Comparison of ENCODE assay signal across 8 cellular contexts in the genomic region with DNA sequence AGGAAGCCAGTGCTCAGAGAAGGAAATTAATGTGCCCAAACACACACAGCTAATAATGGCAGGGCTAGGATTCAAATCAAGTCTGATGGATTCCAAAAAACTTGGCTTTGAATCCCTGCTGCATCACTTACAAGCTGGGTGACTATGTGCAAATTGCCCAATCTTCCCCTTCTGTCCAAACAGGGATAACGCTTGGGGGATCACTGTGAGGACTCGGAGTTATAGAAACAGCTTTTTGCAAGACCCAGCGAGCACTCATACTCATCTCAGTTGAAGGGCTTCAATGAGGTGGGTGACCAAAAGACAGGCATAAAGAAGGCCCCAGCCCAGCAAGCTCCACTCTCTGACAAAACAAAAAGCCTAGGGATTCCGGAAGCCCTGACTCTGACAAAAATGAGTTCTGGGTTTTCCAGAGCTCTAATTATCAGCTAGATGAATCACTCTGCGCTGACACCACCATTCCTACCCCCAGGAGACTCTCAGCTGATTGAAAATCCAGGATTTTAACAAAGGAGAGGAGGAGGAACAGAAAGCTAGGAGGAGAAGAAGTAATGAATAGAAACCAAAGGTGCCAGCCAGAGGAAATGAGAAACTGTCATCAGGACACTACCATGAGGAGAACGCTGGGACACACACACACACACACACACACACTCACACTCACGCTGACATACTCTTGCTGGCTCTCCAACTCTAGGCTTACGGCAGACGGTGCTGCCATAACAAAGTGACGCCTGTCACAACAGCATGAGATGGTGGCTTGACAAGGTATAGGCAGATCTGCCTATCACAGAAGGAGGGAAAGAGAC. TPM values are rescaled to one million over a fixed set of nuclear protein-coding genes. Genes with fewer than 3 reads are reported as not detected.
DNase-seq lines count a peak whose midpoint lies in the region; ATAC-seq and TF ChIP-seq lines count a peak whose summit lies in the region.

No MANE protein-coding gene starts in this region.

- ATAC-seq in T-cell (replicated peaks in 1 of 4) (no peak), omental fat pad (ENCODE audit: low FRiP score) (peak; percentile 29)

- H3K27ac ChIP-seq in esophagus muscularis mucosa (replicated peaks in 1 of 4), result peak overlapping the region; percentile 93 to 99 (median 97)

- H3K4me3 ChIP-seq in esophagus muscularis mucosa, result peak overlapping the region; percentile 79 to 99 (median 88)

- CTCF ChIA-PET in activated CD4-positive, alpha-beta T cell treated with anti-CD3 and anti-CD28 coated beads, Interleukin-2, amount 10 ng/mL, durations not matched to agents 7 days and 5 days (lab: Charles Lee), result interaction anchor here (0.6 to 4.9 kb wide), 12 partner anchors 12 to 237 kb away, joined by 3 to 55 read pairs (median 3); partner anchors contain the start of gene LSM10
- CTCF ChIA-PET in T-cell (lab: Charles Lee), result interaction anchor here in 1 of 2 donors (0.8 to 2.7 kb wide), 4 partner anchors 10 to 45 kb away, joined by 3 to 13 read pairs (median 6); partner anchors contain the start of gene LSM10
- CTCF ChIA-PET in GM10248 (lab: Yijun Ruan, JAX), result interaction anchor here (0.8 to 2.1 kb wide), 9 partner anchors 9 to 163 kb away, joined by 3 to 17 read pairs (median 4); partner anchors contain the start of gene THRAP3

- no peak for TF ChIP-seq EP300 in esophagus muscularis mucosa (IDR thresholded peaks at IDR 0.05)

- H3K36me3 Mint-ChIP-seq in activated CD4-positive, alpha-beta T cell treated with anti-CD3 and anti-CD28 coated beads, Interleukin-2, amount 10 ng/mL, durations not matched to agents 7 days and 5 days (ENCODE audit: low read depth), result peaks cover 37% of the 10 kb centered on the region
- H3K36me3 Mint-ChIP-seq in T-cell, result peaks cover 9% of the 10 kb centered on the region

- H3K36me3 ChIP-seq in esophagus muscularis mucosa, result peaks cover 6 to 28% (median 25%) of the 10 kb centered on the region in 4 donors

- intact Hi-C loops in esophagus muscularis mucosa (cut with DNase I), result loop anchor here (10.0 kb wide), 1 partner anchor 233 kb away; the partner anchor contains the start of gene MAP7D1

- no peaks in the 10 kb centered on the region for H3K27me3 Mint-ChIP-seq in activated CD4-positive, alpha-beta T cell treated with anti-CD3 and anti-CD28 coated beads, Interleukin-2, amount 10 ng/mL, durations not matched to agents 7 days and 5 days
- no peaks in the 10 kb centered on the region for H3K27me3 Mint-ChIP-seq in T-cell

- H3K9me3 ChIP-seq in esophagus muscularis mucosa, result no peaks in the 10 kb centered on the region

- peak overlapping the region; percentile 82 for H3K4me3 Mint-ChIP-seq in activated CD4-positive, alpha-beta T cell treated with anti-CD3 and anti-CD28 coated beads, Interleukin-2, amount 10 ng/mL, durations not matched to agents 7 days and 5 days
- H3K4me3 Mint-ChIP-seq in T-cell, result peak overlapping the region in 1 of 3 donors; percentile 98

- peaks cover 65% of the 10 kb centered on the region for H3K4me1 Mint-ChIP-seq in activated CD4-positive, alpha-beta T cell treated with anti-CD3 and anti-CD28 coated beads, Interleukin-2, amount 10 ng/mL, durations not matched to agents 7 days and 5 days
- H3K4me1 Mint-ChIP-seq in T-cell, result peaks cover 41 to 58% (median 44%) of the 10 kb centered on the region in 3 donors

- POLR2A ChIA-PET in activated CD4-positive, alpha-beta T cell treated with anti-CD3 and anti-CD28 coated beads, Interleukin-2, amount 10 ng/mL, durations not matched to agents 7 days and 5 days (lab: Charles Lee), result interaction anchor here (0.9 to 1.4 kb wide), 6 partner anchors 10 to 227 kb away, joined by 3 to 6 read pairs (median 4); partner anchors contain the start of genes LSM10 and THRAP3
- POLR2A ChIA-PET in T-cell (lab: Charles Lee) (interaction anchor here in 1 of 2 donors (0.6 kb wide), 1 partner anchor 290 kb away, joined by 3 read pairs; no protein-coding TSS in a partner anchor), GM10248 (lab: Yijun Ruan, JAX) (interaction anchor here (0.5 to 1.7 kb wide), 7 partner anchors 8 to 245 kb away, joined by 3 to 15 read pairs (median 8); partner anchors contain the start of genes LSM10 and MRPS15)

- TF ChIP-seq CTCF in esophagus muscularis mucosa (IDR thresholded peaks at IDR 0.05) (no peak), omental fat pad (IDR thresholded peaks at IDR 0.05) (no peak), GM10248 (IDR thresholded peaks at IDR 0.05; ENCODE audit: control extremely low read depth, extremely low read depth, low read depth, missing control alignments) (no peak)

- peaks cover 46 to 68% (median 64%) of the 10 kb centered on the region in 4 donors for H3K4me1 ChIP-seq in esophagus muscularis mucosa

- WGBS in esophagus muscularis mucosa, result 25% methylated on average over 10 of the region's 10 CpGs

- no peak for DNase-seq in activated CD4-positive, alpha-beta T cell treated with anti-CD3 and anti-CD28 coated beads, Interleukin-2, amount 10 ng/mL, durations not matched to agents 7 days and 5 days
- DNase-seq in activated CD4-positive, alpha-beta T cell treated with anti-CD3 and anti-CD28 coated beads, Interleukin-2, amount 50 U/mL, for 1 hour, result no peak
- DNase-seq in T-cell, result no peak
- no peak for DNase-seq in esophagus muscularis mucosa (ENCODE audit: extremely low spot score)
- DNase-seq in omental fat pad (ENCODE audit: low spot score), result no peak
- no peak for DNase-seq in NCI-H510A treated with DMSO at 0.1 percent for 48 hours (lab: John Stamatoyannopoulos, UW)
- no peak for DNase-seq in DMS114 treated with DMSO at 0.1 percent for 48 hours (lab: John Stamatoyannopoulos, UW; ENCODE audit: unreplicated experiment)
- no peak for DNase-seq in GM10248 (ENCODE audit: extremely low spot score)

- H3K27me3 ChIP-seq in esophagus muscularis mucosa, result no peaks in the 10 kb centered on the region

- no peak for TF ChIP-seq POLR2A in esophagus muscularis mucosa (IDR thresholded peaks at IDR 0.05; ENCODE audit: low read depth)

- H3K27ac Mint-ChIP-seq in activated CD4-positive, alpha-beta T cell treated with anti-CD3 and anti-CD28 coated beads, Interleukin-2, amount 10 ng/mL, durations not matched to agents 7 days and 5 days, result peak overlapping the region; percentile 99
- peak overlapping the region; percentile 99 for H3K27ac Mint-ChIP-seq in T-cell

- H3K9me3 Mint-ChIP-seq in activated CD4-positive, alpha-beta T cell treated with anti-CD3 and anti-CD28 coated beads, Interleukin-2, amount 10 ng/mL, durations not matched to agents 7 days and 5 days, result no peaks in the 10 kb centered on the region
- no peaks in the 10 kb centered on the region for H3K9me3 Mint-ChIP-seq in T-cell

RNA-seq across cellular contexts. Expression of gene STK40, which starts 1.6 kb away (rescaled TPM):
- total RNA-seq in activated CD4-positive, alpha-beta T cell treated with anti-CD3 and anti-CD28 coated beads, Interleukin-2, amount 10 ng/mL, durations not matched to agents 7 days and 5 days, result 10 to 100 TPM; 53.7 to 59.1 TPM
- total RNA-seq in T-cell, result 10 to 100 TPM; 29.6 to 71.1 (median 56.7) TPM
- total RNA-seq in esophagus muscularis mucosa, result 100 to 1,000 TPM in 1 of 4 donors, 10 to 100 TPM in 3; 67.7 to 103 (median 80.2) TPM
- total RNA-seq in omental fat pad, result 10 to 100 TPM; 36.1 to 75.5 (median 47.3) TPM

RNA-seq across cellular contexts. Expression of gene LSM10, which starts 10.4 kb away (rescaled TPM):
- total RNA-seq in activated CD4-positive, alpha-beta T cell treated with anti-CD3 and anti-CD28 coated beads, Interleukin-2, amount 10 ng/mL, durations not matched to agents 7 days and 5 days, result 10 to 100 TPM; 39.3 to 39.4 TPM
- total RNA-seq in T-cell (10 to 100 TPM; 26.2 to 59.9 (median 55.4) TPM), esophagus muscularis mucosa (10 to 100 TPM; 42.2 to 64.5 (median 59.5) TPM), omental fat pad (10 to 100 TPM; 28.7 to 57.8 (median 38.3) TPM)
